1 cellular context compared by ENCODE assay signal in genomic region chr17:82291582-82292250, GRCh38.
TF ChIP-seq lines count a peak whose summit lies in the region.

No MANE protein-coding gene starts in this region.

TF ChIP-seq in GM12878, 131 proteins besides CTCF, POLR2A, EP300 and RAD21:
- no peak for TF ChIP-seq BCL3 (IDR thresholded peaks at IDR 0.05; ENCODE audit: borderline replicate concordance, insufficient read depth, low read depth, low read length, poor library complexity, severe bottlenecking)
- TF ChIP-seq POLR2AphosphoS5 (IDR thresholded peaks at IDR 0.05; ENCODE audit: low read length): no peak
- TF ChIP-seq SREBF1 (IDR thresholded peaks at IDR 0.05; ENCODE audit: low read length): no peak
- no peak for TF ChIP-seq KAT2A (conservative IDR thresholded peaks at IDR 0.05; ENCODE audit: control insufficient read depth, low read depth, low read length)
- no peak for TF ChIP-seq STAT1 (conservative IDR thresholded peaks at IDR 0.05)
- TF ChIP-seq CHD4 (IDR thresholded peaks at IDR 0.05): no peak
- no peak for TF ChIP-seq HSF1 (IDR thresholded peaks at IDR 0.05; ENCODE audit: low read depth, low read length)
- no peak for TF ChIP-seq ASH2L (IDR thresholded peaks at IDR 0.05; ENCODE audit: borderline replicate concordance, low read depth)
- TF ChIP-seq MLLT1 (IDR thresholded peaks at IDR 0.05): peak; percentile 96
